Comparison of ENCODE assay signal across 8 cellular contexts in genomic region chr9:112751059-112751795, GRCh38. TPM values are rescaled to one million over a fixed set of nuclear protein-coding genes. Genes with fewer than 3 reads are reported as not detected.
DNase-seq lines count a peak whose midpoint lies in the region; ATAC-seq, FAIRE-seq and TF ChIP-seq lines count a peak whose summit lies in the region.

No MANE protein-coding gene starts in this region.

- peak overlapping the region; percentile 89 to 94 (median 94) for H3K4me3 ChIP-seq in Peyer's patch
- peak overlapping the region; percentile 98 for H3K4me3 ChIP-seq in neural cell (ENCODE audit: low read length)

- FAIRE-seq in HTR-8/SVneo (lab: Jason Lieb, UNC), result no peak

- TF ChIP-seq POLR2A in Peyer's patch (IDR thresholded peaks at IDR 0.05), result no peak

- H4K20me1 ChIP-seq in neural cell (ENCODE audit: insufficient read depth), result no peaks in the 10 kb centered on the region

- H3K4me1 ChIP-seq in Peyer's patch, result peaks cover 0 to 48% (median 10%) of the 10 kb centered on the region in 4 donors

- H3K27ac ChIP-seq in Peyer's patch (peak overlapping the region; percentile 79 to 91 (median 80)), neural cell (ENCODE audit: low read length) (peak overlapping the region; percentile 64)

- TF ChIP-seq RAD21 in neural cell (conservative IDR thresholded peaks at IDR 0.05), result peak; percentile 20

- no peaks in the 10 kb centered on the region for H3K9me2 ChIP-seq in neural cell (ENCODE audit: insufficient read depth, low read length)

- TF ChIP-seq CTCF in Peyer's patch (IDR thresholded peaks at IDR 0.05) (no peak), neural cell (IDR thresholded peaks at IDR 0.05; ENCODE audit: poor library complexity, severe bottlenecking) (no peak)

- H3F3A ChIP-seq in neural cell (ENCODE audit: insufficient read depth, low read length, poor library complexity, severe bottlenecking), result no peaks in the 10 kb centered on the region

- TF ChIP-seq EP300 in neural cell (conservative IDR thresholded peaks at IDR 0.05; ENCODE audit: poor library complexity, severe bottlenecking), result no peak

- peak overlapping the region; percentile 88 for H2AFZ ChIP-seq in neural cell (ENCODE audit: low read depth, low read length)

- no peaks in the 10 kb centered on the region for H3K36me3 ChIP-seq in Peyer's patch
- no peaks in the 10 kb centered on the region for H3K36me3 ChIP-seq in neural cell (ENCODE audit: insufficient read depth, low read length)

- H3K9me3 ChIP-seq in Peyer's patch (no peaks in the 10 kb centered on the region), neural cell (ENCODE audit: low read length) (no peaks in the 10 kb centered on the region)

- peak overlapping the region; percentile 82 for H3K9ac ChIP-seq in neural cell (ENCODE audit: low read length)

- H3K4me2 ChIP-seq in neural cell (ENCODE audit: low read length), result peak overlapping the region; percentile 59

- H3K27me3 ChIP-seq in Peyer's patch (no peaks in the 10 kb centered on the region), neural cell (ENCODE audit: insufficient read depth, low read depth, low read length) (no peaks in the 10 kb centered on the region)

- H3K79me2 ChIP-seq in neural cell (replicated peaks; ENCODE audit: insufficient read depth, low read length), result peaks cover 30% of the 10 kb centered on the region

- ATAC-seq in GM21390 (IDR thresholded peaks at IDR 0.05; ENCODE audit: unreplicated experiment), result peak; percentile 48

- peak; percentile 88 for DNase-seq in D341Med (ENCODE audit: low spot score)
- DNase-seq in HTR-8/SVneo (ENCODE audit: insufficient read length, low spot score), result peak; percentile 57
- peak; percentile 64 to 79 (median 67) for DNase-seq in Peyer's patch
- peak; percentile 43 for DNase-seq in activated naive CD4-positive, alpha-beta T cell treated with Interleukin-2 at 50 U/mL for 16 hours
- DNase-seq in foreskin melanocyte, result peak; percentile 60
- DNase-seq in ureter (ENCODE audit: low spot score), result peak; percentile 59

TF ChIP-seq in neural cell, 6 proteins besides CTCF, POLR2A, EP300 and RAD21:
- TF ChIP-seq POLR2AphosphoS5 (IDR thresholded peaks at IDR 0.05) (peak; percentile 54), MXI1 (conservative IDR thresholded peaks at IDR 0.05; ENCODE audit: poor library complexity, severe bottlenecking) (peak; percentile 47), SMC3 (conservative IDR thresholded peaks at IDR 0.05; ENCODE audit: poor library complexity) (peak; percentile 19), EZH2 (IDR thresholded peaks at IDR 0.05; ENCODE audit: borderline replicate concordance, insufficient read depth, low read length, poor library complexity, severe bottlenecking) (no peak), REST (IDR thresholded peaks at IDR 0.05; ENCODE audit: borderline replicate concordance) (no peak), TAF1 (IDR thresholded peaks at IDR 0.05; ENCODE audit: low read depth) (no peak)

RNA-seq across cellular contexts. Expression of gene SNX30, which starts 0.7 kb away (rescaled TPM):
- 10 to 100 TPM; 18.2 to 46.4 (median 26.2) TPM for total RNA-seq in Peyer's patch
- 30.0 and 31.5 TPM in 2 replicates for polyA plus RNA-seq in neural cell
- polyA minus RNA-seq in neural cell, result 60.6 and 64.4 TPM in 2 replicates
- total RNA-seq in ureter, result 13.1 TPM

RNA-seq across cellular contexts. Expression of gene INIP, which starts 33.3 kb away (rescaled TPM):
- total RNA-seq in Peyer's patch (10 to 100 TPM; 15.0 to 24.0 (median 21.3) TPM), ureter (29.1 TPM)
- polyA plus RNA-seq in neural cell, result 53.5 and 64.7 TPM in 2 replicates
- 51.9 and 60.8 TPM in 2 replicates for polyA minus RNA-seq in neural cell

Comparison
In these comparisons a context has a peak if more than half of its experiments do, and no peak if none do; other contexts are left out.
1. Peak in every context shown above with its lines: DNase-seq, ATAC-seq, H3K4me3 ChIP-seq and H3K27ac ChIP-seq.